In the genomic region with DNA sequence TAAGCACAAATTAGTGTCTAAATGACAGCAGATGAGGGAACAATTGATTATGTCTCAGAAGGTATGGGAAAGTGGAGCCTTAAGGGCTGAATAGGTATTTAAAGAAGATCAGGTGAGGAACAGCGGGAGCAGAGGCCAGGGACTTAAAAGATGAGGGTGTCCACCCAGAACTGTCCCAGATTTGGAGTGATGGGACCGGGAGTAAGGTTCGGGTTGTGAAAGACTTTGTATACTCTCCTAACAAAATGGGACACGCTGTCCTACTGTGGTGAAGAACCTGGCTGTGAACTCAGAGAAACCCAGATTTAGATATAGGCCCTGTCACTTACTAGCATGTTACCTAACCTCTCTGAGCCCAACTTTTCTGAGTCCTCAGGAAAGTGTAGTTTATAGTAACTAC, we compare ENCODE assay signal across 35 cellular contexts.
"Had no signal": no experiment of that assay in that cellular context is flagged by ENCODE, and none has a peak within 500 bp of the region (broad histone marks: within the 10 kb centered on the region; RNA-seq: fewer than 3 reads in every experiment).

No MANE protein-coding gene starts in this region.

- H3K27me3 ChIP-seq: adrenal gland, body of pancreas, cardiac muscle cell, colonic mucosa, esophagus squamous epithelium had no signal

- H3K27ac Mint-ChIP-seq: activated CD4-positive, alpha-beta memory T cell treated with anti-CD3 and anti-CD28 coated beads for 36 hours; activated CD4-positive, alpha-beta T cell treated with anti-CD3 and anti-CD28 coated beads for 36 hours; activated CD4-positive, alpha-beta T cell treated with anti-CD3 and anti-CD28 coated beads, Interleukin-2, amount 10 ng/mL, durations not matched to agents 24 days and 14 days; activated CD8-positive, alpha-beta memory T cell treated with anti-CD3 and anti-CD28 coated beads, Interleukin-2, amount 10 ng/mL, durations not matched to agents 7 days and 5 days; activated CD8-positive, alpha-beta T cell treated with anti-CD3 and anti-CD28 coated beads, Interleukin-2, amount 10 ng/mL, durations not matched to agents 7 days and 5 days; activated naive CD4-positive, alpha-beta T cell treated with anti-CD3 and anti-CD28 coated beads for 36 hours; activated naive CD4-positive, alpha-beta T cell treated with anti-CD3 and anti-CD28 coated beads, Interleukin-2, amount 50 U/mL, for 24 hours; activated naive CD8-positive, alpha-beta T cell treated with anti-CD3 and anti-CD28 coated beads for 36 hours; activated naive CD8-positive, alpha-beta T cell treated with anti-CD3 and anti-CD28 coated beads, Interleukin-2, amount 50 U/mL, for 24 hours; activated T-helper 1 cell treated with anti-CD3 and anti-CD28 coated beads, Interleukin-12 subunit alpha, Interleukin-12 subunit beta, Interleukin-2, Interleukin-4 antibody, amounts not matched to agents 30 ng/mL and 10 ng/mL and 1 ng/mL, durations not matched to agents 14 hours and 24 hours and 36 hours; activated T-helper 2 cell treated with anti-CD3 and anti-CD28 coated beads, Interferon-gamma antibody, Interleukin-2, Interleukin-4, amounts not matched to agents 10 μg/mL and 5 μg/mL and 100 μg/mL, durations not matched to agents 14 hours and 24 hours and 36 hours; T-cell; T-helper 1 cell treated with Interleukin-12 subunit alpha and Interleukin-12 subunit beta and Interleukin-4 antibody, amounts not matched to agents 30 μg/mL and 1 μg/mL, for 36 hours had no signal

- H3K4me1 ChIP-seq: colonic mucosa had no signal

- DNase-seq: activated CD4-positive, alpha-beta memory T cell treated with anti-CD3 and anti-CD28 coated beads for 36 hours; activated CD4-positive, alpha-beta T cell treated with anti-CD3 and anti-CD28 coated beads for 36 hours; activated CD4-positive, alpha-beta T cell treated with anti-CD3 and anti-CD28 coated beads, Interleukin-2, amount 10 ng/mL, durations not matched to agents 24 days and 14 days; activated CD4-positive, CD25-positive, alpha-beta regulatory T cell; activated CD4-positive, CD25-positive, alpha-beta regulatory T cell treated with anti-CD3 and anti-CD28 coated beads, Interleukin-2, amount 50 U/mL, for 72 hours; activated CD8-positive, alpha-beta memory T cell treated with anti-CD3 and anti-CD28 coated beads, Interleukin-2, amount 10 ng/mL, durations not matched to agents 7 days and 5 days; activated CD8-positive, alpha-beta memory T cell treated with anti-CD3 and anti-CD28 coated beads, Interleukin-2, amount 50 U/mL, for 4 hours; activated CD8-positive, alpha-beta T cell treated with anti-CD3 and anti-CD28 coated beads, Interleukin-2, amount 10 ng/mL, durations not matched to agents 7 days and 5 days; activated effector memory CD4-positive, alpha-beta T cell treated with anti-CD3 and anti-CD28 coated beads, Interleukin-2, amount 50 U/mL, for 16 hours; activated naive CD4-positive, alpha-beta T cell treated with anti-CD3 and anti-CD28 coated beads for 36 hours; activated naive CD8-positive, alpha-beta T cell treated with anti-CD3 and anti-CD28 coated beads for 36 hours; activated naive CD8-positive, alpha-beta T cell treated with anti-CD3 and anti-CD28 coated beads, Interleukin-2, amount 50 U/mL, for 24 hours; activated T-cell treated with anti-CD3 and anti-CD28 coated beads, Interleukin-2, amount 50 U/mL, for 1 hour; activated T-cell treated with anti-CD3 and anti-CD28 coated beads, Interleukin-2, amount 50 U/mL, for 48 hours; adrenal gland; amygdala; aorta; body of pancreas; central memory CD4-positive, alpha-beta T cell; cerebellar nuclear complex; colonic mucosa; effector CD8-positive, alpha-beta T cell; esophagus squamous epithelium; foreskin melanocyte; glutamatergic neuron; SW 1271; T-cell had no signal

- H3K4me3 Mint-ChIP-seq: activated CD4-positive, alpha-beta memory T cell treated with anti-CD3 and anti-CD28 coated beads for 36 hours; activated CD4-positive, alpha-beta T cell treated with anti-CD3 and anti-CD28 coated beads for 36 hours; activated CD4-positive, alpha-beta T cell treated with anti-CD3 and anti-CD28 coated beads, Interleukin-2, amount 10 ng/mL, durations not matched to agents 24 days and 14 days; activated CD8-positive, alpha-beta memory T cell treated with anti-CD3 and anti-CD28 coated beads, Interleukin-2, amount 10 ng/mL, durations not matched to agents 7 days and 5 days; activated CD8-positive, alpha-beta T cell treated with anti-CD3 and anti-CD28 coated beads, Interleukin-2, amount 10 ng/mL, durations not matched to agents 7 days and 5 days; activated naive CD4-positive, alpha-beta T cell treated with anti-CD3 and anti-CD28 coated beads for 36 hours; activated naive CD4-positive, alpha-beta T cell treated with anti-CD3 and anti-CD28 coated beads, Interleukin-2, amount 50 U/mL, for 24 hours; activated naive CD8-positive, alpha-beta T cell treated with anti-CD3 and anti-CD28 coated beads for 36 hours; activated naive CD8-positive, alpha-beta T cell treated with anti-CD3 and anti-CD28 coated beads, Interleukin-2, amount 50 U/mL, for 24 hours; activated T-helper 1 cell treated with anti-CD3 and anti-CD28 coated beads, Interleukin-12 subunit alpha, Interleukin-12 subunit beta, Interleukin-2, Interleukin-4 antibody, amounts not matched to agents 30 ng/mL and 10 ng/mL and 1 ng/mL, durations not matched to agents 14 hours and 24 hours and 36 hours; T-cell; T-helper 1 cell treated with Interleukin-12 subunit alpha and Interleukin-12 subunit beta and Interleukin-4 antibody, amounts not matched to agents 30 μg/mL and 1 μg/mL, for 36 hours had no signal

- H3K9me3 Mint-ChIP-seq: activated CD4-positive, alpha-beta T cell treated with anti-CD3 and anti-CD28 coated beads, Interleukin-2, amount 10 ng/mL, durations not matched to agents 24 days and 14 days; activated naive CD4-positive, alpha-beta T cell treated with anti-CD3 and anti-CD28 coated beads for 36 hours; activated naive CD4-positive, alpha-beta T cell treated with anti-CD3 and anti-CD28 coated beads, Interleukin-2, amount 50 U/mL, for 24 hours; activated naive CD8-positive, alpha-beta T cell treated with anti-CD3 and anti-CD28 coated beads for 36 hours; activated naive CD8-positive, alpha-beta T cell treated with anti-CD3 and anti-CD28 coated beads, Interleukin-2, amount 50 U/mL, for 24 hours; activated T-helper 1 cell treated with anti-CD3 and anti-CD28 coated beads, Interleukin-12 subunit alpha, Interleukin-12 subunit beta, Interleukin-2, Interleukin-4 antibody, amounts not matched to agents 30 ng/mL and 10 ng/mL and 1 ng/mL, durations not matched to agents 14 hours and 24 hours and 36 hours; activated T-helper 2 cell treated with anti-CD3 and anti-CD28 coated beads, Interferon-gamma antibody, Interleukin-2, Interleukin-4, amounts not matched to agents 10 μg/mL and 5 μg/mL and 100 μg/mL, durations not matched to agents 14 hours and 24 hours and 36 hours; T-helper 1 cell treated with Interleukin-12 subunit alpha and Interleukin-12 subunit beta and Interleukin-4 antibody, amounts not matched to agents 30 μg/mL and 1 μg/mL, for 36 hours had no signal

- H3K27me3 Mint-ChIP-seq: activated naive CD8-positive, alpha-beta T cell treated with anti-CD3 and anti-CD28 coated beads, Interleukin-2, amount 50 U/mL, for 24 hours had no signal

- H3K9me3 ChIP-seq: adrenal gland, body of pancreas, colonic mucosa, esophagus squamous epithelium had no signal

- H3K4me1 Mint-ChIP-seq: activated CD4-positive, alpha-beta T cell treated with anti-CD3 and anti-CD28 coated beads for 36 hours; activated CD4-positive, alpha-beta T cell treated with anti-CD3 and anti-CD28 coated beads, Interleukin-2, amount 10 ng/mL, durations not matched to agents 24 days and 14 days; activated CD8-positive, alpha-beta memory T cell treated with anti-CD3 and anti-CD28 coated beads, Interleukin-2, amount 10 ng/mL, durations not matched to agents 7 days and 5 days; activated naive CD4-positive, alpha-beta T cell treated with anti-CD3 and anti-CD28 coated beads, Interleukin-2, amount 50 U/mL, for 24 hours; activated naive CD8-positive, alpha-beta T cell treated with anti-CD3 and anti-CD28 coated beads for 36 hours; activated naive CD8-positive, alpha-beta T cell treated with anti-CD3 and anti-CD28 coated beads, Interleukin-2, amount 50 U/mL, for 24 hours; T-cell had no signal

- H3K4me3 ChIP-seq: adrenal gland, body of pancreas, cardiac muscle cell, colonic mucosa, esophagus squamous epithelium had no signal

- H3K27ac ChIP-seq: adrenal gland, body of pancreas, cardiac muscle cell, colonic mucosa, epithelial cell of prostate, esophagus squamous epithelium had no signal

- ATAC-seq: activated CD4-positive, alpha-beta T cell treated with anti-CD3 and anti-CD28 coated beads for 36 hours; activated CD8-positive, alpha-beta memory T cell treated with anti-CD3 and anti-CD28 coated beads, Interleukin-2, amount 10 ng/mL, durations not matched to agents 7 days and 5 days; activated CD8-positive, alpha-beta T cell treated with anti-CD3 and anti-CD28 coated beads, Interleukin-2, amount 10 ng/mL, durations not matched to agents 7 days and 5 days; activated naive CD8-positive, alpha-beta T cell treated with anti-CD3 and anti-CD28 coated beads, Interleukin-2, amount 50 U/mL, for 24 hours; body of pancreas; T-cell had no signal

- H3K36me3 Mint-ChIP-seq: activated CD4-positive, alpha-beta memory T cell treated with anti-CD3 and anti-CD28 coated beads for 36 hours; activated CD8-positive, alpha-beta memory T cell treated with anti-CD3 and anti-CD28 coated beads, Interleukin-2, amount 10 ng/mL, durations not matched to agents 7 days and 5 days; activated naive CD4-positive, alpha-beta T cell treated with anti-CD3 and anti-CD28 coated beads, Interleukin-2, amount 50 U/mL, for 24 hours; activated naive CD8-positive, alpha-beta T cell treated with anti-CD3 and anti-CD28 coated beads for 36 hours; T-cell had no signal

- FAIRE-seq: endometrium, endothelial cell of umbilical vein had no signal

- H3K36me3 ChIP-seq: adrenal gland, cardiac muscle cell, colonic mucosa, esophagus squamous epithelium had no signal
